Comparison of ENCODE assay signal across 19 cellular contexts in genomic region chrX:84258708-84259107, GRCh38.
"Had no signal": no experiment of that assay in that cellular context is flagged by ENCODE, and none has a peak within 500 bp of the region (broad histone marks: within the 10 kb centered on the region; RNA-seq: fewer than 3 reads in every experiment).

No MANE protein-coding gene starts in this region.

- H3K27ac ChIP-seq: dorsolateral prefrontal cortex, gastrocnemius medialis, heart left ventricle, lower lobe of right lung, right atrium auricular region, skin epidermis, thyroid gland had no signal

- H3K9me3 ChIP-seq: gastrocnemius medialis, heart left ventricle, lower lobe of right lung, right atrium auricular region, thyroid gland had no signal

- H3K36me3 Mint-ChIP-seq: activated naive CD4-positive, alpha-beta T cell treated with anti-CD3 and anti-CD28 coated beads, Interleukin-2, amount 50 U/mL, for 72 hours; stimulated activated naive B cell treated with anti-CD40 and anti-IgM and Interleukin-4, amounts not matched to agents 10 μg/mL and 1 μg/mL and 100 μg/mL, for 72 hours had no signal

- H3K4me3 ChIP-seq: dorsolateral prefrontal cortex, gastrocnemius medialis, heart left ventricle, lower lobe of right lung, right atrium auricular region, skin epidermis, thyroid gland had no signal

- H3K4me1 Mint-ChIP-seq: activated CD4-positive, alpha-beta memory T cell treated with anti-CD3 and anti-CD28 coated beads, Interleukin-2, amount 10 ng/mL, durations not matched to agents 7 days and 5 days had no signal

- DNase-seq: activated CD4-positive, alpha-beta memory T cell treated with anti-CD3 and anti-CD28 coated beads, Interleukin-2, amount 10 ng/mL, durations not matched to agents 7 days and 5 days; activated CD4-positive, alpha-beta T cell treated with anti-CD3 and anti-CD28 coated beads for 1 hour; activated effector memory CD4-positive, alpha-beta T cell treated with anti-CD3 and anti-CD28 coated beads, Interleukin-2, amount 50 U/mL, for 16 hours; activated T-cell treated with anti-CD3 and anti-CD28 coated beads, Interleukin-2, amount 50 U/mL, for 4 hours; dorsolateral prefrontal cortex; erythroblast; gastrocnemius medialis; heart left ventricle; left cardiac atrium; lower lobe of right lung; nephron progenitor cell; occipital lobe; stimulated activated CD4-positive, alpha-beta T cell treated with anti-CD3 and anti-CD28 coated beads, Interleukin-15, amount 100 ng/mL, for 24 hours; stimulated activated CD4-positive, alpha-beta T cell treated with anti-CD3 and anti-CD28 coated beads, Interleukin-4, amount 100 ng/mL, for 1 hour; stimulated activated naive B cell treated with anti-CD40 and anti-IgM and Interleukin-4, amounts not matched to agents 10 μg/mL and 1 μg/mL and 100 μg/mL, for 72 hours; thyroid gland had no signal

- H3K36me3 ChIP-seq: gastrocnemius medialis, heart left ventricle, lower lobe of right lung, right atrium auricular region, thyroid gland had no signal

- H3K27me3 Mint-ChIP-seq: activated CD4-positive, alpha-beta memory T cell treated with anti-CD3 and anti-CD28 coated beads, Interleukin-2, amount 10 ng/mL, durations not matched to agents 7 days and 5 days; stimulated activated naive B cell treated with anti-CD40 and anti-IgM and Interleukin-4, amounts not matched to agents 10 μg/mL and 1 μg/mL and 100 μg/mL, for 72 hours had no signal

- H3K9me3 Mint-ChIP-seq: activated CD4-positive, alpha-beta memory T cell treated with anti-CD3 and anti-CD28 coated beads, Interleukin-2, amount 10 ng/mL, durations not matched to agents 7 days and 5 days; activated naive CD4-positive, alpha-beta T cell treated with anti-CD3 and anti-CD28 coated beads, Interleukin-2, amount 50 U/mL, for 72 hours; activated T-cell treated with anti-CD3 and anti-CD28 coated beads, Interleukin-2, amount 50 U/mL, for 4 hours had no signal

- H3K27me3 ChIP-seq: gastrocnemius medialis, heart left ventricle, thyroid gland had no signal

- H3K4me1 ChIP-seq: gastrocnemius medialis, heart left ventricle, lower lobe of right lung, right atrium auricular region, thyroid gland had no signal

- H3K27ac Mint-ChIP-seq: activated CD4-positive, alpha-beta memory T cell treated with anti-CD3 and anti-CD28 coated beads, Interleukin-2, amount 10 ng/mL, durations not matched to agents 7 days and 5 days; activated naive CD4-positive, alpha-beta T cell treated with anti-CD3 and anti-CD28 coated beads, Interleukin-2, amount 50 U/mL, for 72 hours; stimulated activated naive B cell treated with anti-CD40 and anti-IgM and Interleukin-4, amounts not matched to agents 10 μg/mL and 1 μg/mL and 100 μg/mL, for 72 hours had no signal

- ATAC-seq: activated naive CD4-positive, alpha-beta T cell treated with anti-CD3 and anti-CD28 coated beads, Interleukin-2, amount 50 U/mL, for 72 hours; activated T-cell treated with anti-CD3 and anti-CD28 coated beads, Interleukin-2, amount 50 U/mL, for 4 hours; gastrocnemius medialis; heart left ventricle; left cardiac atrium; lower lobe of right lung; stimulated activated naive B cell treated with anti-CD40 and anti-IgM and Interleukin-4, amounts not matched to agents 10 μg/mL and 1 μg/mL and 100 μg/mL, for 72 hours had no signal

- H3K4me3 Mint-ChIP-seq: activated CD4-positive, alpha-beta memory T cell treated with anti-CD3 and anti-CD28 coated beads, Interleukin-2, amount 10 ng/mL, durations not matched to agents 7 days and 5 days; activated T-cell treated with anti-CD3 and anti-CD28 coated beads, Interleukin-2, amount 50 U/mL, for 4 hours; nephron progenitor cell; stimulated activated naive B cell treated with anti-CD40 and anti-IgM and Interleukin-4, amounts not matched to agents 10 μg/mL and 1 μg/mL and 100 μg/mL, for 72 hours had no signal
